In the genomic region with DNA sequence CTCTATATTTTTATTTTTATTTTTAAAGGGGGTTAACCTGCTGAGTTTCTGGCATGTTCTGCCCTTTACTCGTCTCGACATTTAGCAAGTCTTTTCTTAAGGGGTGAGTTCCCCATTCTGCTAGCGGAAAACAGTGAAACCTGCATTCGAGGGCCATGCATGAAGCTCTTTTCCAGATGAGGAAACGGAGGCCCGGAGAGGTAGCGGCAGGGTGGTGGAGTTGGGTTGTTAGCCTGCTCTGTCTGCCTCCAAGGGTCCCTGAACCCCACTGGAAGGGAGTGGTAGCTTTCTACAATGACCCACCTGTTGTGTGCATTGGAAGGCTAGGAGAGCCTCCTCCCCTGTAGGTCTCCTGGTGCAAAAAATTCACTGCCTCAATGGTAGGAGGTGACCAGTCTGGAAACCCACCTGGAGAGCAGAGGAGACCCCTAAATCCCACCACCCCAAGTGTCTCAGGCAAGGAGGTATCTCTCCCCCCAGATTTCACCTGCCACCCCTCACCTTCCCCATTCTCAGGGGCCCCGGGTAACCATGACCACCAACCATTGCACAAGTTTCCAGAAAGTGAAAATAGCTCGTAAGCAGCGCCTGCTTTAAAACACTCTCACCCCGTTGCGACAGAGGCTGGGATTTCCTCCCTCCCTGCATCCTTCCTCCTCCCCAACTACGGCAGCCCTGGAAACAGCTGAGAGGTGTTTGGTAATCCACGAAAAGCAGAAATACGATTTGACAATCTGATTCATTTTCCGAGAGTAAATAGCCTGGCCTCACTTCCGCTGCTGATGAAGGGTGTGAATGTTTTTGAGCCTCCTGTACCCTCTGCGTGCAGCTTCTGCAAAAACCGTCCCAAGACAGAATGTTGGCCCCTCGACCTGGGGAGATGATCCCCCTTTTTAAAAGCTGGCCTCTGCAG, we compare ENCODE assay signal across 1 cellular context.
TF ChIP-seq lines count a peak whose summit lies in the region.

No MANE protein-coding gene starts in this region.

TF ChIP-seq in K562, 482 proteins besides CTCF, POLR2A, EP300 and RAD21 (continued from another document and continues in another):
- no peak for TF ChIP-seq ZBTB40 (IDR thresholded peaks at IDR 0.05)
- no peak for TF ChIP-seq ZBTB40 (CRISPR knock-in tag; IDR thresholded peaks at IDR 0.05)
- no peak for TF ChIP-seq ZC3H8 (IDR thresholded peaks at IDR 0.05)
- TF ChIP-seq, protein P1, sequence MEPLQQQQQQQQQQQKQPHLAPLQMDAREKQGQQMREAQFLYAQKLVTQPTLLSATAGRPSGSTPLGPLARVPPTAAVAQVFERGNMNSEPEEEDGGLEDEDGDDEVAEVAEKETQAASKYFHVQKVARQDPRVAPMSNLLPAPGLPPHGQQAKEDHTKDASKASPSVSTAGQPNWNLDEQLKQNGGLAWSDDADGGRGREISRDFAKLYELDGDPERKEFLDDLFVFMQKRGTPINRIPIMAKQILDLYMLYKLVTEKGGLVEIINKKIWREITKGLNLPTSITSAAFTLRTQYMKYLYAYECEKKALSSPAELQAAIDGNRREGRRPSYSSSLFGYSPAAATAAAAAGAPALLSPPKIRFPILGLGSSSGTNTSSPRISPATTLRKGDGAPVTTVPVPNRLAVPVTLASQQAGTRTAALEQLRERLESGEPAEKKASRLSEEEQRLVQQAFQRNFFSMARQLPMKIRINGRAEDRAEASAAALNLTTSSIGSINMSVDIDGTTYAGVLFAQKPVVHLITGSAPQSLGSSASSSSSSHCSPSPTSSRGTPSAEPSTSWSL (CRISPR knock-in tag; IDR thresholded peaks at IDR 0.05; ENCODE audit: borderline replicate concordance), result no peak
- TF ChIP-seq, protein P2, sequence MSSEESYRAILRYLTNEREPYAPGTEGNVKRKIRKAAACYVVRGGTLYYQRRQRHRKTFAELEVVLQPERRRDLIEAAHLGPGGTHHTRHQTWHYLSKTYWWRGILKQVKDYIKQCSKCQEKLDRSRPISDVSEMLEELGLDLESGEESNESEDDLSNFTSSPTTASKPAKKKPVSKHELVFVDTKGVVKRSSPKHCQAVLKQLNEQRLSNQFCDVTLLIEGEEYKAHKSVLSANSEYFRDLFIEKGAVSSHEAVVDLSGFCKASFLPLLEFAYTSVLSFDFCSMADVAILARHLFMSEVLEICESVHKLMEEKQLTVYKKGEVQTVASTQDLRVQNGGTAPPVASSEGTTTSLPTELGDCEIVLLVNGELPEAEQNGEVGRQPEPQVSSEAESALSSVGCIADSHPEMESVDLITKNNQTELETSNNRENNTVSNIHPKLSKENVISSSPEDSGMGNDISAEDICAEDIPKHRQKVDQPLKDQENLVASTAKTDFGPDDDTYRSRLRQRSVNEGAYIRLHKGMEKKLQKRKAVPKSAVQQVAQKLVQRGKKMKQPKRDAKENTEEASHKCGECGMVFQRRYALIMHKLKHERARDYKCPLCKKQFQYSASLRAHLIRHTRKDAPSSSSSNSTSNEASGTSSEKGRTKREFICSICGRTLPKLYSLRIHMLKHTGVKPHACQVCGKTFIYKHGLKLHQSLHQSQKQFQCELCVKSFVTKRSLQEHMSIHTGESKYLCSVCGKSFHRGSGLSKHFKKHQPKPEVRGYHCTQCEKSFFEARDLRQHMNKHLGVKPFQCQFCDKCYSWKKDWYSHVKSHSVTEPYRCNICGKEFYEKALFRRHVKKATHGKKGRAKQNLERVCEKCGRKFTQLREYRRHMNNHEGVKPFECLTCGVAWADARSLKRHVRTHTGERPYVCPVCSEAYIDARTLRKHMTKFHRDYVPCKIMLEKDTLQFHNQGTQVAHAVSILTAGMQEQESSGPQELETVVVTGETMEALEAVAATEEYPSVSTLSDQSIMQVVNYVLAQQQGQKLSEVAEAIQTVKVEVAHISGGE (CRISPR knock-in tag; IDR thresholded peaks at IDR 0.05), result no peak
- no peak for TF ChIP-seq TRIM24 (IDR thresholded peaks at IDR 0.05)
- TF ChIP-seq, protein P3, sequence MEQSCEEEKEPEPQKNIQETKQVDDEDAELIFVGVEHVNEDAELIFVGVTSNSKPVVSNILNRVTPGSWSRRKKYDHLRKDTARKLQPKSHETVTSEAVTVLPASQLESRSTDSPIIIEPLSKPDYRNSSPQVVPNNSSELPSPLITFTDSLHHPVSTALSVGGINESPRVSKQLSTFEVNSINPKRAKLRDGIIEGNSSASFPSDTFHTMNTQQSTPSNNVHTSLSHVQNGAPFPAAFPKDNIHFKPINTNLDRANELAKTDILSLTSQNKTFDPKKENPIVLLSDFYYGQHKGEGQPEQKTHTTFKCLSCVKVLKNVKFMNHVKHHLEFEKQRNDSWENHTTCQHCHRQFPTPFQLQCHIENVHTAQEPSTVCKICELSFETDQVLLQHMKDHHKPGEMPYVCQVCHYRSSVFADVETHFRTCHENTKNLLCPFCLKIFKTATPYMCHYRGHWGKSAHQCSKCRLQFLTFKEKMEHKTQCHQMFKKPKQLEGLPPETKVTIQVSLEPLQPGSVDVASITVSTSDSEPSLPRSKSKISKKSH (CRISPR knock-in tag; IDR thresholded peaks at IDR 0.05), result no peak
- TF ChIP-seq, protein P4, sequence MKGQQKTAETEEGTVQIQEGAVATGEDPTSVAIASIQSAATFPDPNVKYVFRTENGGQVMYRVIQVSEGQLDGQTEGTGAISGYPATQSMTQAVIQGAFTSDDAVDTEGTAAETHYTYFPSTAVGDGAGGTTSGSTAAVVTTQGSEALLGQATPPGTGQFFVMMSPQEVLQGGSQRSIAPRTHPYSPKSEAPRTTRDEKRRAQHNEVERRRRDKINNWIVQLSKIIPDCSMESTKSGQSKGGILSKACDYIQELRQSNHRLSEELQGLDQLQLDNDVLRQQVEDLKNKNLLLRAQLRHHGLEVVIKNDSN (CRISPR knock-in tag; IDR thresholded peaks at IDR 0.05), result no peak
- TF ChIP-seq SREBF2 (CRISPR knock-in tag; IDR thresholded peaks at IDR 0.05), result no peak
- no peak for TF ChIP-seq NKRF (IDR thresholded peaks at IDR 0.05; ENCODE audit: borderline replicate concordance)
- TF ChIP-seq MXD1 (CRISPR knock-in tag; IDR thresholded peaks at IDR 0.05; ENCODE audit: borderline replicate concordance, poor library complexity, severe bottlenecking), result no peak
- TF ChIP-seq STAT5A (IDR thresholded peaks at IDR 0.05; ENCODE audit: borderline replicate concordance, low read length), result no peak
- TF ChIP-seq PHB (CRISPR knock-in tag; IDR thresholded peaks at IDR 0.05), result no peak
- no peak for TF ChIP-seq ZNF197 (CRISPR knock-in tag; IDR thresholded peaks at IDR 0.05; ENCODE audit: low read depth)
- TF ChIP-seq LEF1 (IDR thresholded peaks at IDR 0.05), result no peak
- no peak for TF ChIP-seq NBN (IDR thresholded peaks at IDR 0.05; ENCODE audit: low read depth)
- TF ChIP-seq, protein P5, sequence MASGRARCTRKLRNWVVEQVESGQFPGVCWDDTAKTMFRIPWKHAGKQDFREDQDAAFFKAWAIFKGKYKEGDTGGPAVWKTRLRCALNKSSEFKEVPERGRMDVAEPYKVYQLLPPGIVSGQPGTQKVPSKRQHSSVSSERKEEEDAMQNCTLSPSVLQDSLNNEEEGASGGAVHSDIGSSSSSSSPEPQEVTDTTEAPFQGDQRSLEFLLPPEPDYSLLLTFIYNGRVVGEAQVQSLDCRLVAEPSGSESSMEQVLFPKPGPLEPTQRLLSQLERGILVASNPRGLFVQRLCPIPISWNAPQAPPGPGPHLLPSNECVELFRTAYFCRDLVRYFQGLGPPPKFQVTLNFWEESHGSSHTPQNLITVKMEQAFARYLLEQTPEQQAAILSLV (tag; IDR thresholded peaks at IDR 0.05), result no peak
- no peak for TF ChIP-seq ZNF274 (IDR thresholded peaks at IDR 0.05; ENCODE audit: borderline replicate concordance, low read depth, low read length)
- no peak for TF ChIP-seq CREB1 (IDR thresholded peaks at IDR 0.05)
- no peak for TF ChIP-seq CREB1 (CRISPR knock-in tag; IDR thresholded peaks at IDR 0.05)
- TF ChIP-seq STAT5B (CRISPR knock-in tag; IDR thresholded peaks at IDR 0.05), result no peak
- no peak for TF ChIP-seq TBL1XR1 (IDR thresholded peaks at IDR 0.05; ENCODE audit: low read length in 2 of 2)
- TF ChIP-seq, protein P6, sequence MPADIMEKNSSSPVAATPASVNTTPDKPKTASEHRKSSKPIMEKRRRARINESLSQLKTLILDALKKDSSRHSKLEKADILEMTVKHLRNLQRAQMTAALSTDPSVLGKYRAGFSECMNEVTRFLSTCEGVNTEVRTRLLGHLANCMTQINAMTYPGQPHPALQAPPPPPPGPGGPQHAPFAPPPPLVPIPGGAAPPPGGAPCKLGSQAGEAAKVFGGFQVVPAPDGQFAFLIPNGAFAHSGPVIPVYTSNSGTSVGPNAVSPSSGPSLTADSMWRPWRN (IDR thresholded peaks at IDR 0.05; ENCODE audit: low read depth), result no peak
- no peak for TF ChIP-seq ATF1 (CRISPR knock-in tag; IDR thresholded peaks at IDR 0.05)
- TF ChIP-seq ATF1 (tag; IDR thresholded peaks at IDR 0.05), result no peak
- TF ChIP-seq ZNF830 (CRISPR knock-in tag; IDR thresholded peaks at IDR 0.05), result no peak
- TF ChIP-seq GATA2 (CRISPR knock-in tag; IDR thresholded peaks at IDR 0.05), result no peak
- no peak for TF ChIP-seq TAF7 (tag; IDR thresholded peaks at IDR 0.05)
- TF ChIP-seq ZNF408 (CRISPR knock-in tag; IDR thresholded peaks at IDR 0.05; ENCODE audit: low read depth), result no peak
- no peak for TF ChIP-seq KLF10 (CRISPR knock-in tag; IDR thresholded peaks at IDR 0.05)
- TF ChIP-seq FOXA3 (CRISPR knock-in tag; conservative IDR thresholded peaks at IDR 0.05 in 1 of 2, IDR thresholded peaks at IDR 0.05 in 1 of 2), result 0 out of 4 replicates have a peak, but pooled peaks of 1 of the 2 experiments have one; percentile 21
- no peak for TF ChIP-seq TSC22D4 (tag; IDR thresholded peaks at IDR 0.05)
